In the genomic region with DNA sequence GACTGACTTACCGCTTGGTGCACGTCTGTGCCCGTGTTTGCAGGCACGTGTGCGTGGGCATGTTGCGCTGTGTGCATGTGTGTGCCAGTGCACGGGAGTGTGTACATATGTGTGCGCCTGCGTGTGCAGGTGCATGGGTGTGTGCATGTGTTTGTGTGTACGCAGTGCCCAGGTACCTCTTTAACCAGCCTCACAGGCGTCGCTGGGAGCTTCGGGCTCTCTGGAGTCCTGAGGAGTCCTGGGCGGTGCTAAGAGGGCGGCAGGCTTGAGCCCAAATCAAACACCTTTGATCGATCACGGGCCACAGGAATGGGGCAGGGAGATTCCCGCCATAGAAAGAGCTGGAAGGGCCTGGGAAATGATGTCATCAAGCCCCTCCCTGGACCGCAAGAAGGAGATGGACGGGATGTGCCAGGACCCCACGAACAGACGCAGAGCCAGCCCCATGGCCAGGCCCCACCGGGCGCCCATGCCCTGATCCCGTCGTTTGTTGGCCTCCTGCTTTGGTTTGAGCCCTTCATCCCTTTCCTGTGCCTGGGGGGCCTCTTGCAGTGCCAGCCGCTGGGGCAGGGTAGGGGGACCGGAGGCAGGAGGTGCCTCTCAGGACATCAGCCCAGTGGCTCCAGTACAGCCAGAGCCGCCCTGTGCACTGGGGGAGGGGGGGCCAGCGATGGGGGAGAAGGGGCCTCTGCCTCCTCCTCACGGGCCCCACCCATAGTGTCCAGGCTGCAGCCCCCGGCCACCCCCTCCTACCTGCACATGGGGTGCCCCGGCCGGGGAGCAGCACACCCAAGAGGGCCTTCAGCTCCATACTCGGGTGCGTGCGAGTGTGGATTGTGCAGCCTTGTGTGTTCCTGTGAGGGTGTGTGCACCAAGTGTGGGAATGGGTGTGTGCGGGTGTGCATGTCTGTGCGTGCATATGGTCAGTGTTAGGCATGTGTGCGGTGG, we compare ENCODE assay signal across 1 cellular context.
TF ChIP-seq lines count a peak whose summit lies in the region.

No MANE protein-coding gene starts in this region.

TF ChIP-seq in HepG2, 621 proteins besides CTCF, POLR2A, EP300 and RAD21 (continued from another document):
- TF ChIP-seq, protein P1, sequence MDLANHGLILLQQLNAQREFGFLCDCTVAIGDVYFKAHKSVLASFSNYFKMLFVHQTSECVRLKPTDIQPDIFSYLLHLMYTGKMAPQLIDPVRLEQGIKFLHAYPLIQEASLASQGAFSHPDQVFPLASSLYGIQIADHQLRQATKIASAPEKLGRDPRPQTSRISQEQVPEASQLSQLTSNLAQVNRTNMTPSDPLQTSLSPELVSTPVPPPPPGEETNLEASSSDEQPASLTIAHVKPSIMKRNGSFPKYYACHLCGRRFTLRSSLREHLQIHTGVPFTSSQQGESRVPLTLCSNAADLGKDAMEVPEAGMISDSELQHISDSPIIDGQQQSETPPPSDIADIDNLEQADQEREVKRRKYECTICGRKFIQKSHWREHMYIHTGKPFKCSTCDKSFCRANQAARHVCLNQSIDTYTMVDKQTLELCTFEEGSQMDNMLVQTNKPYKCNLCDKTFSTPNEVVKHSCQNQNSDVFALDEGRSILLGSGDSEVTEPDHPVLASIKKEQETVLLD (CRISPR knock-in tag; IDR thresholded peaks at IDR 0.05; ENCODE audit: low read depth), result no peak
- TF ChIP-seq HIVEP1 (CRISPR knock-in tag; IDR thresholded peaks at IDR 0.05), result no peak
